8 cellular contexts compared by ENCODE assay signal in genomic region chr7:24756989-24757798, GRCh38. TPM values are rescaled to one million over a fixed set of nuclear protein-coding genes. Genes with fewer than 3 reads are reported as not detected.
DNase-seq lines count a peak whose midpoint lies in the region; ATAC-seq and TF ChIP-seq lines count a peak whose summit lies in the region.

GSDME (minus strand) TSS chr7:24757464; CDS start chr7:24749774, 7,690 bp downstream.

- peak within 1 kb of the TSS; percentile 88 for H3K27ac ChIP-seq in urinary bladder (ENCODE audit: low read depth)

- no peaks in the 10 kb centered on the region for H3K9me3 Mint-ChIP-seq in natural killer cell treated with Interleukin-12 subunit alpha and Interleukin-12 subunit beta and Interleukin-15 and Interleukin-18, amount 100 ng/mL, for 72 hours

- no peaks in the 10 kb centered on the region for H3K36me3 ChIP-seq in urinary bladder (ENCODE audit: insufficient read depth)

- peak; percentile 67 for ATAC-seq in HG02610 (IDR thresholded peaks at IDR 0.05; ENCODE audit: unreplicated experiment)
- ATAC-seq in natural killer cell treated with Interleukin-12 subunit alpha and Interleukin-12 subunit beta and Interleukin-15 and Interleukin-18, amount 100 ng/mL, for 72 hours: peak; percentile 82 to 88

- H3K27me3 Mint-ChIP-seq in natural killer cell treated with Interleukin-12 subunit alpha and Interleukin-12 subunit beta and Interleukin-15 and Interleukin-18, amount 100 ng/mL, for 72 hours: peaks cover 39 to 56% of the 10 kb centered on the region in 2 donors

- H3K4me1 Mint-ChIP-seq in natural killer cell treated with Interleukin-12 subunit alpha and Interleukin-12 subunit beta and Interleukin-15 and Interleukin-18, amount 100 ng/mL, for 72 hours (ENCODE audit: low read depth in 2 of 2): peaks cover 16 to 18% of the 10 kb centered on the region in 2 donors

- H3K4me3 Mint-ChIP-seq in natural killer cell treated with Interleukin-12 subunit alpha and Interleukin-12 subunit beta and Interleukin-15 and Interleukin-18, amount 100 ng/mL, for 72 hours: peak within 1 kb of the TSS; percentile 59

- TF ChIP-seq CTCF in foreskin fibroblast (IDR thresholded peaks at IDR 0.05; ENCODE audit: low read depth, low read length): no peak

- DNase-seq in SIG-M5 treated with dmso at 0.1 percent for 504 hours (lab: John Stamatoyannopoulos, UW; ENCODE audit: unreplicated experiment) (peak; percentile 64), SIG-M5 (lab: John Stamatoyannopoulos, UW) (no peak), NCI-H345 treated with DMSO at 0.1 percent for 48 hours (lab: John Stamatoyannopoulos, UW; ENCODE audit: unreplicated experiment) (peak; percentile 20), foreskin fibroblast (peak; percentile 71 to 88)
- DNase-seq in activated T-helper 9 cell treated with anti-CD3 and anti-CD28 coated beads, Interleukin-2, amount 50 U/mL, for 16 hours (ENCODE audit: low read depth): peak; percentile 18
- peak; percentile 73 for DNase-seq in natural killer cell treated with Interleukin-12 subunit alpha and Interleukin-12 subunit beta and Interleukin-15 and Interleukin-18, amount 100 ng/mL, for 72 hours (ENCODE audit: low spot score)

- peak within 1 kb of the TSS; percentile 66 to 67 for H3K4me3 ChIP-seq in foreskin fibroblast (ENCODE audit: low read depth in 1 of 2, low read length in 2 of 2)
- H3K4me3 ChIP-seq in urinary bladder (ENCODE audit: low read depth, low read length): peak within 1 kb of the TSS; percentile 71

- no peak within 1 kb of the TSS for H3K27ac Mint-ChIP-seq in natural killer cell treated with Interleukin-12 subunit alpha and Interleukin-12 subunit beta and Interleukin-15 and Interleukin-18, amount 100 ng/mL, for 72 hours

- H3K36me3 Mint-ChIP-seq in natural killer cell treated with Interleukin-12 subunit alpha and Interleukin-12 subunit beta and Interleukin-15 and Interleukin-18, amount 100 ng/mL, for 72 hours: no peaks in the 10 kb centered on the region

- H3K4me1 ChIP-seq in urinary bladder (ENCODE audit: insufficient read depth): no peaks in the 10 kb centered on the region

- WGBS in urinary bladder: under 1% methylated on average over 86 of the region's 89 CpGs

RNA-seq across cellular contexts. Expression of gene GSDME, which starts in this region (rescaled TPM):
- total RNA-seq in natural killer cell treated with Interleukin-12 subunit alpha and Interleukin-12 subunit beta and Interleukin-15 and Interleukin-18, amount 100 ng/mL, for 72 hours: 1 to 10 TPM; 3.5 to 5.2 TPM
- total RNA-seq in urinary bladder: 8.3 TPM
- 11.3 TPM for polyA plus RNA-seq in urinary bladder
